Comparison of ENCODE assay signal across 8 cellular contexts in genomic region chr22:35376728-35377472, GRCh38. TPM values are rescaled to one million over a fixed set of nuclear protein-coding genes. Genes with fewer than 3 reads are reported as not detected.
DNase-seq lines count a peak whose midpoint lies in the region; ATAC-seq and TF ChIP-seq lines count a peak whose summit lies in the region.

No MANE protein-coding gene starts in this region.

- H3K4me3 Mint-ChIP-seq in activated T-helper 17 cell treated with anti-CD3 and anti-CD28 coated beads, Interleukin-2, amount 50 U/mL, for 72 hours, result peak overlapping the region; percentile 17
- peak overlapping the region; percentile 13 for H3K4me3 Mint-ChIP-seq in natural killer cell
- peak overlapping the region; percentile 69 for H3K4me3 Mint-ChIP-seq in type B pancreatic cell

- TF ChIP-seq CTCF in AG10803 (conservative IDR thresholded peaks at IDR 0.05; ENCODE audit: low read length), result no peak
- no peak for TF ChIP-seq CTCF in foreskin keratinocyte (conservative IDR thresholded peaks at IDR 0.05)
- no peak for TF ChIP-seq CTCF in natural killer cell (IDR thresholded peaks at IDR 0.05)
- no peak for TF ChIP-seq CTCF in type B pancreatic cell (conservative IDR thresholded peaks at IDR 0.05)

- peak overlapping the region; percentile 55 for H3K27ac ChIP-seq in foreskin keratinocyte

- H3K36me3 Mint-ChIP-seq in activated T-helper 17 cell treated with anti-CD3 and anti-CD28 coated beads, Interleukin-2, amount 50 U/mL, for 72 hours (ENCODE audit: low read depth), result peaks cover 3% of the 10 kb centered on the region
- no peaks in the 10 kb centered on the region for H3K36me3 Mint-ChIP-seq in natural killer cell
- H3K36me3 Mint-ChIP-seq in type B pancreatic cell, result no peaks in the 10 kb centered on the region

- peaks cover 6% of the 10 kb centered on the region for H3K4me1 ChIP-seq in foreskin keratinocyte

- no peaks in the 10 kb centered on the region for H3K27me3 Mint-ChIP-seq in activated T-helper 17 cell treated with anti-CD3 and anti-CD28 coated beads, Interleukin-2, amount 50 U/mL, for 72 hours
- no peaks in the 10 kb centered on the region for H3K27me3 Mint-ChIP-seq in natural killer cell (ENCODE audit: low read depth in 2 of 2)
- peaks cover 11% of the 10 kb centered on the region for H3K27me3 Mint-ChIP-seq in type B pancreatic cell

- no peak overlapping the region for H3K4me3 ChIP-seq in AG10803 (ENCODE audit: low read length)

- peak overlapping the region; percentile 34 for H3K27ac Mint-ChIP-seq in activated T-helper 17 cell treated with anti-CD3 and anti-CD28 coated beads, Interleukin-2, amount 50 U/mL, for 72 hours
- peak overlapping the region; percentile 39 to 72 for H3K27ac Mint-ChIP-seq in natural killer cell
- H3K27ac Mint-ChIP-seq in type B pancreatic cell, result peak overlapping the region; percentile 94

- no peaks in the 10 kb centered on the region for H3K9me3 Mint-ChIP-seq in activated T-helper 17 cell treated with anti-CD3 and anti-CD28 coated beads, Interleukin-2, amount 50 U/mL, for 72 hours
- H3K9me3 Mint-ChIP-seq in natural killer cell (no peaks in the 10 kb centered on the region), type B pancreatic cell (no peaks in the 10 kb centered on the region)

- H3K27me3 ChIP-seq in foreskin keratinocyte, result no peaks in the 10 kb centered on the region

- peak; percentile 99 for DNase-seq in AG10803 (ENCODE audit: low read depth)
- DNase-seq in NCI-H526 treated with DMSO at 0.1 percent for 48 hours (lab: John Stamatoyannopoulos, UW), result peak; percentile 21
- peak; percentile 82 to 91 for DNase-seq in foreskin keratinocyte
- DNase-seq in natural killer cell, result peak; percentile 26
- peak; percentile 85 for DNase-seq in type B pancreatic cell (ENCODE audit: extremely low spot score, unreplicated experiment)

- ATAC-seq in GM18505 (IDR thresholded peaks at IDR 0.05; ENCODE audit: unreplicated experiment), result peak; percentile 55
- ATAC-seq in HG03095 (IDR thresholded peaks at IDR 0.05; ENCODE audit: unreplicated experiment), result peak; percentile 43
- ATAC-seq in activated T-helper 17 cell treated with anti-CD3 and anti-CD28 coated beads, Interleukin-2, amount 50 U/mL, for 72 hours (replicated peaks), result peak; percentile 27
- ATAC-seq in foreskin keratinocyte, result peak; percentile 58
- peak in 2 of 3 donors; percentile 25 to 40 for ATAC-seq in natural killer cell

- intact Hi-C loops in natural killer cell (cut with micrococcal nuclease), result no loop called here

- peaks cover 2% of the 10 kb centered on the region for H3K4me1 Mint-ChIP-seq in activated T-helper 17 cell treated with anti-CD3 and anti-CD28 coated beads, Interleukin-2, amount 50 U/mL, for 72 hours
- H3K4me1 Mint-ChIP-seq in natural killer cell (peaks cover 28 to 37% of the 10 kb centered on the region in 2 donors), type B pancreatic cell (ENCODE audit: unreplicated experiment) (peaks cover 46% of the 10 kb centered on the region)

- peak; percentile 29 for TF ChIP-seq POLR2A in GM18505 (IDR thresholded peaks at IDR 0.05; ENCODE audit: borderline replicate concordance, extremely low read depth, insufficient read depth, insufficient read length)

RNA-seq across cellular contexts. Expression of gene HMOX1, which starts 4.0 kb away (rescaled TPM):
- 1 to 10 TPM; 3.5 to 7.3 TPM for total RNA-seq in activated T-helper 17 cell treated with anti-CD3 and anti-CD28 coated beads, Interleukin-2, amount 50 U/mL, for 72 hours
- 1.2 and 3.1 TPM in 2 replicates for total RNA-seq in foreskin keratinocyte
- 1.7 and 3.8 TPM in 2 replicates for polyA plus RNA-seq in foreskin keratinocyte
- total RNA-seq in natural killer cell, result 10 to 100 TPM in 2 of 3 donors, 1 to 10 TPM in 1; 7.5 to 61.6 (median 15.9) TPM
- 4.1 and 7.7 TPM in 2 replicates for total RNA-seq in type B pancreatic cell (ENCODE audit: low replicate concordance)

RNA-seq across cellular contexts. Expression of gene MCM5, which starts 23.0 kb away (rescaled TPM):
- total RNA-seq in activated T-helper 17 cell treated with anti-CD3 and anti-CD28 coated beads, Interleukin-2, amount 50 U/mL, for 72 hours, result 100 to 1,000 TPM; 124 to 273 TPM
- total RNA-seq in foreskin keratinocyte (91.0 and 94.1 TPM in 2 replicates), natural killer cell (10 to 100 TPM; 59.3 to 73.8 (median 61.5) TPM), type B pancreatic cell (ENCODE audit: low replicate concordance) (45.5 and 98.0 TPM in 2 replicates)
- 106 and 111 TPM in 2 replicates for polyA plus RNA-seq in foreskin keratinocyte

Comparison
In these comparisons a context has a peak if more than half of its experiments do, and no peak if none do; other contexts are left out.
1. DNase-seq: peak in every context shown above with its lines; median percentile 99 in AG10803; 86 in foreskin keratinocyte; 85 in type B pancreatic cell; 26 in natural killer cell; 21 in NCI-H526 treated with DMSO at 0.1 percent for 48 hours.
2. H3K27ac Mint-ChIP-seq: peak in every context shown above with its lines; median percentile 94 in type B pancreatic cell; 56 in natural killer cell; 34 in activated T-helper 17 cell treated with anti-CD3 and anti-CD28 coated beads, Interleukin-2, amount 50 U/mL, for 72 hours.
3. H3K4me3 Mint-ChIP-seq: peak in every context shown above with its lines; median percentile 69 in type B pancreatic cell; 17 in activated T-helper 17 cell treated with anti-CD3 and anti-CD28 coated beads, Interleukin-2, amount 50 U/mL, for 72 hours; 13 in natural killer cell.